In genomic region chr13:43787998-43788397, GRCh38 we compare ENCODE assay signal across 8 cellular contexts. TPM values are rescaled to one million over a fixed set of nuclear protein-coding genes. Genes with fewer than 3 reads are reported as not detected.
DNase-seq lines count a peak whose midpoint lies in the region; ATAC-seq and TF ChIP-seq lines count a peak whose summit lies in the region.

No MANE protein-coding gene starts in this region.

- no peak for TF ChIP-seq POLR2A in erythroblast (IDR thresholded peaks at IDR 0.05; ENCODE audit: low read length)

- no peaks in the 10 kb centered on the region for H3K36me3 Mint-ChIP-seq in activated CD8-positive, alpha-beta memory T cell treated with anti-CD3 and anti-CD28 coated beads, Interleukin-2, amount 10 ng/mL, durations not matched to agents 7 days and 5 days

- CTCF ChIA-PET in activated CD8-positive, alpha-beta memory T cell treated with anti-CD3 and anti-CD28 coated beads, Interleukin-2, amount 10 ng/mL, durations not matched to agents 7 days and 5 days (lab: Charles Lee) = no interaction called here

- H3K9me3 Mint-ChIP-seq in activated CD8-positive, alpha-beta memory T cell treated with anti-CD3 and anti-CD28 coated beads, Interleukin-2, amount 10 ng/mL, durations not matched to agents 7 days and 5 days (ENCODE audit: low read depth) = no peaks in the 10 kb centered on the region

- H3K27ac Mint-ChIP-seq in activated CD8-positive, alpha-beta memory T cell treated with anti-CD3 and anti-CD28 coated beads, Interleukin-2, amount 10 ng/mL, durations not matched to agents 7 days and 5 days = no peak overlapping the region

- peak; percentile 48 for TF ChIP-seq CTCF in retinal pigment epithelial cell (conservative IDR thresholded peaks at IDR 0.05; ENCODE audit: low read depth, low read length)

- no peak overlapping the region for H3K4me3 ChIP-seq in retinal pigment epithelial cell (ENCODE audit: low read length)

- peaks cover 13% of the 10 kb centered on the region for H3K4me1 Mint-ChIP-seq in activated CD8-positive, alpha-beta memory T cell treated with anti-CD3 and anti-CD28 coated beads, Interleukin-2, amount 10 ng/mL, durations not matched to agents 7 days and 5 days

- peaks cover 74% of the 10 kb centered on the region for H3K27me3 Mint-ChIP-seq in activated CD8-positive, alpha-beta memory T cell treated with anti-CD3 and anti-CD28 coated beads, Interleukin-2, amount 10 ng/mL, durations not matched to agents 7 days and 5 days

- ATAC-seq in activated CD8-positive, alpha-beta memory T cell treated with anti-CD3 and anti-CD28 coated beads, Interleukin-2, amount 10 ng/mL, durations not matched to agents 7 days and 5 days = no peak
- ATAC-seq in HG02852 (IDR thresholded peaks at IDR 0.05; ENCODE audit: unreplicated experiment) = no peak
- no peak for ATAC-seq in GM18520 (IDR thresholded peaks at IDR 0.05; ENCODE audit: unreplicated experiment)

- peak overlapping the region; percentile 55 for H3K4me3 Mint-ChIP-seq in activated CD8-positive, alpha-beta memory T cell treated with anti-CD3 and anti-CD28 coated beads, Interleukin-2, amount 10 ng/mL, durations not matched to agents 7 days and 5 days

- DNase-seq in activated CD8-positive, alpha-beta memory T cell treated with anti-CD3 and anti-CD28 coated beads, Interleukin-2, amount 10 ng/mL, durations not matched to agents 7 days and 5 days = no peak
- no peak for DNase-seq in activated CD8-positive, alpha-beta memory T cell treated with anti-CD3 and anti-CD28 coated beads for 24 hours
- DNase-seq in NCI-H82 treated with DMSO at 0.1 percent for 48 hours (lab: John Stamatoyannopoulos, UW; ENCODE audit: unreplicated experiment) = peak; percentile 55
- DNase-seq in erythroblast (lab: John Stamatoyannopoulos, UW) = peak; percentile 4 to 15
- DNase-seq in retinal pigment epithelial cell (ENCODE audit: low read depth) = no peak
- DNase-seq in NOMO-1 (lab: John Stamatoyannopoulos, UW; ENCODE audit: unreplicated experiment in 2 of 2) = no peak

RNA-seq across cellular contexts. Expression of gene ENOX1, which starts 1.2 kb away (rescaled TPM):
- total RNA-seq in activated CD8-positive, alpha-beta memory T cell treated with anti-CD3 and anti-CD28 coated beads, Interleukin-2, amount 10 ng/mL, durations not matched to agents 7 days and 5 days = 1 to 10 TPM in 1 of 2 experiments, not detected in 1; 2.4 TPM

Comparison
In these comparisons a context has a peak if more than half of its experiments do, and no peak if none do; other contexts are left out.
1. DNase-seq: peak in NCI-H82 treated with DMSO at 0.1 percent for 48 hours (single experiment) and erythroblast (2 of 2); none in activated CD8-positive, alpha-beta memory T cell treated with anti-CD3 and anti-CD28 coated beads, Interleukin-2, amount 10 ng/mL, durations not matched to agents 7 days and 5 days (single experiment), activated CD8-positive, alpha-beta memory T cell treated with anti-CD3 and anti-CD28 coated beads for 24 hours (single experiment), retinal pigment epithelial cell (single experiment) and NOMO-1 (0 of 2).